ENCODE assay signal across 18 cellular contexts in genomic region chr9:89684218-89684617, GRCh38.
"Had no signal": no experiment of that assay in that cellular context is flagged by ENCODE, and none has a peak within 500 bp of the region (broad histone marks: within the 10 kb centered on the region; RNA-seq: fewer than 3 reads in every experiment).

No MANE protein-coding gene starts in this region.

- H3K4me1 ChIP-seq: spleen, tibial nerve had no signal

- ATAC-seq: mucosa of descending colon; stimulated activated memory B cell treated with anti-CD40 and anti-IgM and Interleukin-4, amounts not matched to agents 10 μg/mL and 1 μg/mL and 100 μg/mL, for 72 hours; T-helper 17 cell had no signal

- DNase-seq: activated CD4-positive, alpha-beta T cell treated with anti-CD3 and anti-CD28 coated beads, Interleukin-2, amount 50 U/mL, for 4 hours; activated gamma-delta T cell treated with Interleukin-2 at 50 U/mL for 16 hours; amniotic stem cell; central memory CD4-positive, alpha-beta T cell; endodermal cell; foreskin fibroblast; glutamatergic neuron; mesenchymal stem cell; mucosa of descending colon; naive B cell; spleen; stimulated activated CD4-positive, alpha-beta T cell treated with anti-CD3 and anti-CD28 coated beads, Interleukin-4, amount 100 ng/mL, for 4 hours; T-helper 17 cell; WERI-Rb-1 had no signal

- H3K27ac ChIP-seq: epithelial cell of prostate, spleen, tibial nerve, vagina had no signal

- H3K36me3 ChIP-seq: spleen, tibial nerve, vagina, WERI-Rb-1 had no signal

- H3K9me3 ChIP-seq: mucosa of descending colon, spleen, tibial nerve, vagina had no signal

- H3K4me3 ChIP-seq: mucosa of descending colon, spleen, tibial nerve, vagina had no signal

- H3K27me3 ChIP-seq: spleen, tibial nerve, vagina had no signal
